8 cellular contexts compared by ENCODE assay signal in the genomic region with DNA sequence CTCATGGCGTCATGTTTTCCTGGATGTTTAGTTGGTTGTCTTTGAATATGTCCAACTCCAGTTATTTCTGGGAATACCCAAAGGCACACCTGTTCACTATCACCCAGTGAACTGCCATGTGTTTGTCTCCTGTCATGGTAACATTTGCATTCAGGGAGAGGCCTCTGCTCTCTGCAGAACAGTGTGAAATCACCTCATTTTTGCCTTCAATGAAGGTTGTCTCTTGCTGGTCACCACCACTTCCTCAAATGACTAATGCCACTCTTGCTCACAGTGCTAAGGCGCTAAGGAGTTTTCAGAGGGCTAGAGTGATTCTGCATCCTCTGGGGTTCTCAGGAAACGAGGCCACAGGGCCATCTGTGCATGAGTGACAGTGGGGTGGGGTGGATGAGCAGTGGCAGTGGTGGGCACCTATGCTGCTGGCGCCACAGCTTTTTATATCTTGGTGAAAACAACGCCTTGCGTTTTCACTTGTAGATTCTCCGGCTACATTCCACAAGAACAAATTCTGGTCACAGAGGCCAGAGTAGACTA.
DNase-seq lines count a peak whose midpoint lies in the region; ATAC-seq and TF ChIP-seq lines count a peak whose summit lies in the region.

No MANE protein-coding gene starts in this region.

- peak overlapping the region; percentile 93 to 98 for H3K27ac Mint-ChIP-seq in natural killer cell

- intact Hi-C loops in natural killer cell (cut with micrococcal nuclease) (loop anchor here (1.0 to 5.0 kb wide), 6 partner anchors 27 to 1072 kb away; a partner anchor contains a TSS), upper lobe of right lung (cut with DNase I) (no loop called here)

- peak overlapping the region; percentile 65 for H3K27ac ChIP-seq in upper lobe of right lung

- no peak for TF ChIP-seq CTCF in AG10803 (conservative IDR thresholded peaks at IDR 0.05; ENCODE audit: low read length)
- no peak for TF ChIP-seq CTCF in astrocyte of the spinal cord (IDR thresholded peaks at IDR 0.05; ENCODE audit: low read depth, low read length)
- TF ChIP-seq CTCF in natural killer cell (IDR thresholded peaks at IDR 0.05), result no peak
- TF ChIP-seq CTCF in upper lobe of right lung (IDR thresholded peaks at IDR 0.05), result no peak

- H3K9me3 Mint-ChIP-seq in natural killer cell, result no peaks in the 10 kb centered on the region

- ATAC-seq in HG03378 (IDR thresholded peaks at IDR 0.05; ENCODE audit: unreplicated experiment) (peak; percentile 88), natural killer cell (peak; percentile 86 to 95 (median 93)), upper lobe of right lung (peak; percentile 80)

- in situ Hi-C loops in astrocyte of the spinal cord (cut with HindIII; ENCODE audit: low sequenced_read_pairs), result no loop called here

- no peaks in the 10 kb centered on the region for H3K36me3 ChIP-seq in upper lobe of right lung

- no peaks in the 10 kb centered on the region for H3K27me3 Mint-ChIP-seq in natural killer cell (ENCODE audit: low read depth in 2 of 2)

- no peaks in the 10 kb centered on the region for H3K9me3 ChIP-seq in upper lobe of right lung

- no peaks in the 10 kb centered on the region for H3K27me3 ChIP-seq in upper lobe of right lung

- H3K4me1 Mint-ChIP-seq in natural killer cell, result peaks cover 56 to 59% of the 10 kb centered on the region in 2 donors

- H3K36me3 Mint-ChIP-seq in natural killer cell, result no peaks in the 10 kb centered on the region

- DNase-seq in AG10803 (ENCODE audit: low read depth) (peak; percentile 20), GM19240 (ENCODE audit: insufficient read length, low spot score) (peak; percentile 67), T-helper 2 cell (peak in 3 of 5 experiments; percentile 25 to 94 (median 61)), astrocyte of the spinal cord (ENCODE audit: low read depth, low spot score) (peak; percentile 19), natural killer cell (peak; percentile 71), upper lobe of right lung (no peak), hypothalamus (lab: John Stamatoyannopoulos, UW) (no peak)

- peak overlapping the region; percentile 76 for H3K4me3 Mint-ChIP-seq in natural killer cell

- peaks cover 22% of the 10 kb centered on the region for H3K4me1 ChIP-seq in upper lobe of right lung

- H3K4me3 ChIP-seq in AG10803 (ENCODE audit: low read length) (no peak overlapping the region), astrocyte of the spinal cord (ENCODE audit: low read depth, low read length) (no peak overlapping the region), upper lobe of right lung (no peak overlapping the region)

Comparison
In these comparisons a context has a peak if more than half of its experiments do, and no peak if none do; other contexts are left out.
1. DNase-seq: peak in AG10803 (single experiment), GM19240 (single experiment), T-helper 2 cell (3 of 5), astrocyte of the spinal cord (single experiment) and natural killer cell (single experiment); none in upper lobe of right lung (single experiment) and hypothalamus (0 of 51).
2. Peak in every context shown above with its lines, with median percentiles within 50 percentile points of each other: ATAC-seq.